In the genomic region with DNA sequence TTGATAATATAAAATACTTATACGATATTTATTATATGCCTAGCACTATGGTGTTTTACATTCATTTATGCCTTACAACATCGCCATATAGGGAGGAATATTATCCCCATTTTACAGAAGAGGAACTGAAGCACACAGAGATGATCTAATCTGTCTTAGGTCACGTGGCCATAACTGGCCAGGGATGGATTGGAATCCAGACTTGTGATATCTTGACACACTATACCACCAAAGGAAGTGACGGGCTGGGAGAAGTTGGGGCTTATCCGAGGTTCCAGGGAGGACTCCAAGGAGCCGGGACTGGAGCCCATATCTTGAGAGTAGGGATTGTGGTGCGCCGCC, we compare ENCODE assay signal across 17 cellular contexts.
DNase-seq lines count a peak whose midpoint lies in the region; ATAC-seq and TF ChIP-seq lines count a peak whose summit lies in the region.
"Had no signal": no experiment of that assay in that cellular context is flagged by ENCODE, and none has a peak within 500 bp of the region (broad histone marks: within the 10 kb centered on the region; RNA-seq: fewer than 3 reads in every experiment).

No MANE protein-coding gene starts in this region.

- peak overlapping the region; percentile 89 for H3K4me2 ChIP-seq in GM23338

- no peaks in the 10 kb centered on the region for H3K36me3 ChIP-seq in GM23338 (ENCODE audit: insufficient read depth)
- H3K36me3 ChIP-seq in endodermal cell (ENCODE audit: control insufficient read depth, insufficient read depth, low read length) = no peaks in the 10 kb centered on the region
- H3K36me3 ChIP-seq: lower lobe of right lung, right atrium auricular region, suprapubic skin had no signal

- peaks cover 25% of the 10 kb centered on the region for H3F3A ChIP-seq in GM23338 (replicated peaks; ENCODE audit: low read depth)

- H3K9me3 Mint-ChIP-seq in Calu3 (ENCODE audit: low read depth, unreplicated experiment) (no peaks in the 10 kb centered on the region), GM23338 (peaks cover 6% of the 10 kb centered on the region; the same call in 2 of the 3 replicates), endodermal cell (no peaks in the 10 kb centered on the region), nephron (no peaks in the 10 kb centered on the region)
- no peaks in the 10 kb centered on the region for H3K9me3 Mint-ChIP-seq in activated CD8-positive, alpha-beta T cell treated with anti-CD3 and anti-CD28 coated beads, Interleukin-2, amount 10 ng/mL, durations not matched to agents 7 days and 5 days (ENCODE audit: insufficient read depth)
- H3K9me3 Mint-ChIP-seq in T-helper 2 cell treated with Interferon-gamma antibody and Interleukin-4, amounts not matched to agents 5 μg/mL and 100 μg/mL, for 36 hours = no peaks in the 10 kb centered on the region

- peaks cover 11% of the 10 kb centered on the region for H4K20me1 ChIP-seq in GM23338 (replicated peaks; ENCODE audit: insufficient read depth)

- WGBS in endodermal cell (ENCODE audit: insufficient coverage in 1 of 2, insufficient read length in 1 of 2), 2 experiments = 20 to 39% methylated on average over 5 to 8 of the region's 8 CpGs

- peak; percentile 7 for ATAC-seq in GM23338
- no peak for ATAC-seq in activated CD8-positive, alpha-beta T cell treated with anti-CD3 and anti-CD28 coated beads, Interleukin-2, amount 10 ng/mL, durations not matched to agents 7 days and 5 days

- no peaks in the 10 kb centered on the region for H3K79me2 ChIP-seq in GM23338 (replicated peaks; ENCODE audit: insufficient read depth)

- H3K4me3 ChIP-seq in GM23338 (peak overlapping the region; percentile 80), endodermal cell (ENCODE audit: low read length) (peak overlapping the region; percentile 81)
- H3K4me3 ChIP-seq: GM23248, lower lobe of right lung had no signal

- H3K9me3 ChIP-seq in endodermal cell (ENCODE audit: control insufficient read depth, low read length) = no peaks in the 10 kb centered on the region
- H3K9me3 ChIP-seq: lower lobe of right lung, right atrium auricular region, suprapubic skin had no signal

- H3K9ac ChIP-seq in endodermal cell (ENCODE audit: extremely low read depth, low read length, poor library complexity, severe bottlenecking) = no peak overlapping the region
- H3K9ac ChIP-seq: GM23248 had no signal

- H3K4me3 Mint-ChIP-seq in Calu3 (ENCODE audit: low read depth, unreplicated experiment) (peak overlapping the region; percentile 59), GM23338 (peak overlapping the region; percentile 70), endodermal cell (peak overlapping the region; percentile 61), nephron (peak overlapping the region; percentile 34 to 61 (median 44))
- no peak overlapping the region for H3K4me3 Mint-ChIP-seq in activated CD8-positive, alpha-beta T cell treated with anti-CD3 and anti-CD28 coated beads, Interleukin-2, amount 10 ng/mL, durations not matched to agents 7 days and 5 days
- no peak overlapping the region for H3K4me3 Mint-ChIP-seq in T-helper 2 cell treated with Interferon-gamma antibody and Interleukin-4, amounts not matched to agents 5 μg/mL and 100 μg/mL, for 36 hours
- H3K4me3 Mint-ChIP-seq: B cell had no signal

- intact Hi-C loops in Calu3 (cut with micrococcal nuclease; ENCODE audit: unreplicated experiment) = loop anchor here (10.0 kb wide), 1 partner anchor 132 kb away; no protein-coding TSS in a partner anchor

- no peak for DNase-seq in Calu3
- DNase-seq in GM23338 (ENCODE audit: low spot score) = no peak
- no peak for DNase-seq in endodermal cell
- DNase-seq in activated CD8-positive, alpha-beta T cell treated with anti-CD3 and anti-CD28 coated beads, Interleukin-2, amount 10 ng/mL, durations not matched to agents 7 days and 5 days = no peak
- DNase-seq in T-helper 2 cell treated with Interferon-gamma antibody and Interleukin-4, amounts not matched to agents 5 μg/mL and 100 μg/mL, for 36 hours (ENCODE audit: low spot score) = no peak
- DNase-seq in medulla oblongata (ENCODE audit: extremely low spot score) = no peak
- no peak for DNase-seq in NCI-H1694 treated with DMSO at 0.1 percent for 48 hours (lab: John Stamatoyannopoulos, UW)
- DNase-seq: activated CD4-positive, alpha-beta T cell treated with anti-CD3 and anti-CD28 coated beads, Interleukin-2, amount 50 U/mL, for 48 hours; GM23248; lower lobe of right lung; NCI-H510A; SHP77; stimulated activated CD4-positive, alpha-beta T cell treated with anti-CD3 and anti-CD28 coated beads, Interleukin-1b, Interleukin-23, amount 100 ng/mL, for 48 hours had no signal

- no peaks in the 10 kb centered on the region for H3K4me1 Mint-ChIP-seq in Calu3 (ENCODE audit: low read depth, unreplicated experiment)
- peaks cover 39% of the 10 kb centered on the region for H3K4me1 Mint-ChIP-seq in GM23338
- peaks cover 27% of the 10 kb centered on the region for H3K4me1 Mint-ChIP-seq in endodermal cell
- peaks cover 42% of the 10 kb centered on the region for H3K4me1 Mint-ChIP-seq in nephron
- peaks cover 2% of the 10 kb centered on the region for H3K4me1 Mint-ChIP-seq in activated CD8-positive, alpha-beta T cell treated with anti-CD3 and anti-CD28 coated beads, Interleukin-2, amount 10 ng/mL, durations not matched to agents 7 days and 5 days (ENCODE audit: low read depth)
- H3K4me1 Mint-ChIP-seq in T-helper 2 cell treated with Interferon-gamma antibody and Interleukin-4, amounts not matched to agents 5 μg/mL and 100 μg/mL, for 36 hours (ENCODE audit: low read depth) = no peaks in the 10 kb centered on the region

- no peak for TF ChIP-seq CTCF in Calu3 (IDR thresholded peaks at IDR 0.05; ENCODE audit: unreplicated experiment)
- no peak for TF ChIP-seq CTCF in GM23338 (conservative IDR thresholded peaks at IDR 0.05; ENCODE audit: low read depth in 2 of 2)
- TF ChIP-seq CTCF in endodermal cell (conservative IDR thresholded peaks at IDR 0.05) = no peak
- no peak for TF ChIP-seq CTCF in nephron (IDR thresholded peaks at IDR 0.05; ENCODE audit: unreplicated experiment in 3 of 3)

- peaks cover 4% of the 10 kb centered on the region for H3K36me3 Mint-ChIP-seq in Calu3 (ENCODE audit: insufficient read depth, unreplicated experiment)
- H3K36me3 Mint-ChIP-seq in GM23338 (ENCODE audit: low read depth) = no peaks in the 10 kb centered on the region
- H3K36me3 Mint-ChIP-seq in endodermal cell (ENCODE audit: low read depth) = no peaks in the 10 kb centered on the region
- H3K36me3 Mint-ChIP-seq in nephron (ENCODE audit: low read depth) = no peaks in the 10 kb centered on the region
- peaks cover 3% of the 10 kb centered on the region for H3K36me3 Mint-ChIP-seq in activated CD8-positive, alpha-beta T cell treated with anti-CD3 and anti-CD28 coated beads, Interleukin-2, amount 10 ng/mL, durations not matched to agents 7 days and 5 days (ENCODE audit: low read depth)
- peaks cover 3% of the 10 kb centered on the region for H3K36me3 Mint-ChIP-seq in T-helper 2 cell treated with Interferon-gamma antibody and Interleukin-4, amounts not matched to agents 5 μg/mL and 100 μg/mL, for 36 hours (ENCODE audit: low read depth)

- H3K9me2 ChIP-seq in GM23338 (ENCODE audit: insufficient read depth) = 0 out of 2 replicates have a peak, but pooled peaks cover 5% of the 10 kb centered on the region

- peak overlapping the region; percentile 96 for H2AFZ ChIP-seq in GM23338
- H2AFZ ChIP-seq: GM23248 had no signal

- no TSS peak for BruUV-seq in Calu3 (replicated peaks; lab: Mats Ljungman, UMichigan)

- peaks cover 100% of the 10 kb centered on the region for H3K27me3 ChIP-seq in GM23338 (ENCODE audit: insufficient read depth)
- H3K27me3 ChIP-seq in endodermal cell (ENCODE audit: control insufficient read depth, insufficient read depth, low read length, poor library complexity, severe bottlenecking) = peaks cover 100% of the 10 kb centered on the region

- POLR2A ChIA-PET in activated CD8-positive, alpha-beta T cell treated with anti-CD3 and anti-CD28 coated beads, Interleukin-2, amount 10 ng/mL, durations not matched to agents 7 days and 5 days (lab: Charles Lee) = no interaction called here

- CTCF ChIA-PET in Calu3 (lab: Charles Lee) = interaction anchor here (0.6 to 2.1 kb wide), 3 partner anchors 19 to 383 kb away, joined by 3 to 8 read pairs (median 3); partner anchors contain the start of gene FOXD1
- CTCF ChIA-PET in activated CD8-positive, alpha-beta T cell treated with anti-CD3 and anti-CD28 coated beads, Interleukin-2, amount 10 ng/mL, durations not matched to agents 7 days and 5 days (lab: Charles Lee) = interaction anchor here (1.0 kb wide), 1 partner anchor 149 kb away, joined by 3 read pairs; no protein-coding TSS in a partner anchor

- no peak overlapping the region for H3K27ac ChIP-seq in GM23338 (ENCODE audit: low read depth)
- no peak overlapping the region for H3K27ac ChIP-seq in endodermal cell (ENCODE audit: low read depth, low read length)
- H3K27ac ChIP-seq: GM23248, lower lobe of right lung, right atrium auricular region, suprapubic skin had no signal

- H3K4me1 ChIP-seq in GM23338 (ENCODE audit: insufficient read depth) = peaks cover 53% of the 10 kb centered on the region
- peaks cover 10% of the 10 kb centered on the region for H3K4me1 ChIP-seq in endodermal cell (ENCODE audit: control insufficient read depth, insufficient read depth, low read length)

- H3K27me3 Mint-ChIP-seq in Calu3 (ENCODE audit: unreplicated experiment) (peaks cover 100% of the 10 kb centered on the region), GM23338 (ENCODE audit: insufficient read depth, low read depth, poor library complexity) (peaks cover 90% of the 10 kb centered on the region), endodermal cell (ENCODE audit: insufficient read depth) (peaks cover 98% of the 10 kb centered on the region), nephron (ENCODE audit: low read depth) (peaks cover 100% of the 10 kb centered on the region)
- peaks cover 84% of the 10 kb centered on the region for H3K27me3 Mint-ChIP-seq in activated CD8-positive, alpha-beta T cell treated with anti-CD3 and anti-CD28 coated beads, Interleukin-2, amount 10 ng/mL, durations not matched to agents 7 days and 5 days (ENCODE audit: low read depth)
- H3K27me3 Mint-ChIP-seq in T-helper 2 cell treated with Interferon-gamma antibody and Interleukin-4, amounts not matched to agents 5 μg/mL and 100 μg/mL, for 36 hours (ENCODE audit: low read depth) = peaks cover 82% of the 10 kb centered on the region

- peak overlapping the region; percentile 15 for H3K27ac Mint-ChIP-seq in Calu3 (ENCODE audit: unreplicated experiment)
- no peak overlapping the region for H3K27ac Mint-ChIP-seq in GM23338
- peak overlapping the region; percentile 24 for H3K27ac Mint-ChIP-seq in endodermal cell
- peak overlapping the region in 1 of 3 experiments; percentile 46 for H3K27ac Mint-ChIP-seq in nephron
- H3K27ac Mint-ChIP-seq in activated CD8-positive, alpha-beta T cell treated with anti-CD3 and anti-CD28 coated beads, Interleukin-2, amount 10 ng/mL, durations not matched to agents 7 days and 5 days = no peak overlapping the region
- H3K27ac Mint-ChIP-seq in T-helper 2 cell treated with Interferon-gamma antibody and Interleukin-4, amounts not matched to agents 5 μg/mL and 100 μg/mL, for 36 hours = no peak overlapping the region
- H3K27ac Mint-ChIP-seq: B cell had no signal

TF ChIP-seq in GM23338, 12 proteins besides CTCF, POLR2A, EP300 and RAD21:
- no peak for TF ChIP-seq STAT1 (IDR thresholded peaks at IDR 0.05; ENCODE audit: unreplicated experiment)
- TF ChIP-seq EZH2 (IDR thresholded peaks at IDR 0.05; ENCODE audit: low read depth, unreplicated experiment) = peak; percentile 90

Comparison
In these comparisons a context has a peak if more than half of its experiments do, and no peak if none do; other contexts are left out.
1. H3K27ac Mint-ChIP-seq: peak in Calu3 (single experiment) and endodermal cell (single experiment); none in GM23338 (single experiment), activated CD8-positive, alpha-beta T cell treated with anti-CD3 and anti-CD28 coated beads, Interleukin-2, amount 10 ng/mL, durations not matched to agents 7 days and 5 days (single experiment) and T-helper 2 cell treated with Interferon-gamma antibody and Interleukin-4, amounts not matched to agents 5 μg/mL and 100 μg/mL, for 36 hours (single experiment).
2. H3K4me3 Mint-ChIP-seq: peak in Calu3 (single experiment), GM23338 (single experiment), endodermal cell (single experiment) and nephron (3 of 3); none in activated CD8-positive, alpha-beta T cell treated with anti-CD3 and anti-CD28 coated beads, Interleukin-2, amount 10 ng/mL, durations not matched to agents 7 days and 5 days (single experiment) and T-helper 2 cell treated with Interferon-gamma antibody and Interleukin-4, amounts not matched to agents 5 μg/mL and 100 μg/mL, for 36 hours (single experiment).